In the genomic region with DNA sequence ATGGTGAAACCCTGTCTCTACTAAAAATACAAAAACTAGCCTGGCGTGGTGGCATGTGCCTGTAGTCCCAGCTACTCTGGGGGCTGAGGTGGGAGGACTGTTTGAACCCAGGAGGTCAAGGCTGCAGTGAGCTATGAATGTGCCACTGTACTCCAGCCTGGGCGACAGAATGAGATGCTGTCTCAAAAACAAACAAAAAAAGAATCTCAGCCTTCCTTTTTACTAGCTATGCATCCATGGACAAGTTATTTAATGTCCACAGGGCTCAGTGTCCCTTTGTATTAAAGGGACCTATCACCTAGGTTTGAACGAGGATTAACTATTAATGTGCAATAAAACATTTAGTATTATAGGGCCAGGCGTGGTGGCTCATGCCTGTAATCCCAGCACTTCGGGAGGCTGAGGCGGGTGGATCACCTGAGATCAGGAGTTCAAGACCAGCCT, we compare ENCODE assay signal across 7 cellular contexts. TPM values are rescaled to one million over a fixed set of nuclear protein-coding genes. Genes with fewer than 3 reads are reported as not detected.
DNase-seq lines count a peak whose midpoint lies in the region; ATAC-seq, FAIRE-seq and TF ChIP-seq lines count a peak whose summit lies in the region.
"Not testable (repeated sequence)": the region's sequence is repeated elsewhere in the genome, so short reads cannot be mapped to it uniquely, and the experiment has no call there.
"Had no signal": no experiment of that assay in that cellular context is flagged by ENCODE, and none has a peak within 500 bp of the region (broad histone marks: within the 10 kb centered on the region; RNA-seq: fewer than 3 reads in every experiment).

No MANE protein-coding gene starts in this region.

- H3K36me3 ChIP-seq in HepG2 (replicated peaks in 1 of 2; ENCODE audit: control insufficient read depth in 1 of 2, insufficient read depth in 2 of 2, low read length in 2 of 2); trophoblast cell (ENCODE audit: control insufficient read depth in 1 of 2, insufficient read depth in 2 of 2, low read length in 2 of 2); spleen: not testable (repeated sequence)

- not testable (repeated sequence) for H3K9me3 Mint-ChIP-seq in CD14-positive monocyte; T-helper 1 cell treated with Interleukin-12 subunit alpha and Interleukin-12 subunit beta and Interleukin-4 antibody, amounts not matched to agents 30 μg/mL and 1 μg/mL, for 36 hours

- H2BK120ac ChIP-seq in trophoblast cell (ENCODE audit: insufficient read depth, low read length, poor library complexity) = peak overlapping the region; percentile 22

- not testable (repeated sequence) for H2AK5ac ChIP-seq in trophoblast cell (ENCODE audit: low read length)

- BruUV-seq in HepG2 (replicated peaks; lab: Mats Ljungman, UMichigan) = not testable (repeated sequence)

- H3K27ac Mint-ChIP-seq in CD14-positive monocyte = peak overlapping the region; percentile 94 to 100 (median 99)
- peak overlapping the region; percentile 9 for H3K27ac Mint-ChIP-seq in T-helper 1 cell treated with Interleukin-12 subunit alpha and Interleukin-12 subunit beta and Interleukin-4 antibody, amounts not matched to agents 30 μg/mL and 1 μg/mL, for 36 hours

- H3K4me3 ChIP-seq in A549; HepG2 (replicated peaks in 1 of 3; ENCODE audit: insufficient read depth in 1 of 3, low read depth in 2 of 3, low read length in 3 of 3); trophoblast cell (ENCODE audit: low read depth, low read length); spleen: not testable (repeated sequence)

- intact Hi-C loops in CD14-positive monocyte (cut with micrococcal nuclease) = loop anchor here in 1 of 2 donors (5.0 kb wide), 1 partner anchor 37 kb away; the partner anchor contains the start of gene PLIN2
- intact Hi-C loops in HepG2 (cut with micrococcal nuclease; ENCODE audit: unreplicated experiment) = loop anchor here (1.0 to 2.0 kb wide), 3 partner anchors 10 to 115 kb away; partner anchors contain the start of gene RRAGA
- intact Hi-C loops in spleen (cut with DNase I; ENCODE audit: low total_unique reads) = not testable (repeated sequence)

- FAIRE-seq in A549 (lab: Jason Lieb, UNC) = not testable (repeated sequence)
- peak; percentile 74 for FAIRE-seq in HepG2 (lab: Jason Lieb, UNC)

- not testable (repeated sequence) for TF ChIP-seq CTCF in A549 (IDR thresholded peaks at IDR 0.05); CD14-positive monocyte (IDR thresholded peaks at IDR 0.05); HepG2 (CRISPR knock-in tag; IDR thresholded peaks at IDR 0.05); spleen (IDR thresholded peaks at IDR 0.05 in 8 of 11, conservative IDR thresholded peaks at IDR 0.05 in 3 of 11)

- not testable (repeated sequence) for H3K4me3 Mint-ChIP-seq in CD14-positive monocyte; T-helper 1 cell treated with Interleukin-12 subunit alpha and Interleukin-12 subunit beta and Interleukin-4 antibody, amounts not matched to agents 30 μg/mL and 1 μg/mL, for 36 hours

- peak overlapping the region; percentile 67 for H3K9ac ChIP-seq in HepG2 (ENCODE audit: insufficient read depth, low read depth, low read length)
- not testable (repeated sequence) for H3K9ac ChIP-seq in trophoblast cell (ENCODE audit: low read length)

- H4K8ac ChIP-seq in trophoblast cell (ENCODE audit: low read depth, low read length) = not testable (repeated sequence)

- H3K36me3 Mint-ChIP-seq in CD14-positive monocyte; T-helper 1 cell treated with Interleukin-12 subunit alpha and Interleukin-12 subunit beta and Interleukin-4 antibody, amounts not matched to agents 30 μg/mL and 1 μg/mL, for 36 hours (ENCODE audit: low read depth): not testable (repeated sequence)

- not testable (repeated sequence) for H3K27me3 ChIP-seq in HepG2 (ENCODE audit: control insufficient read depth in 1 of 2, insufficient read depth in 2 of 2, low read length in 2 of 2); trophoblast cell (ENCODE audit: insufficient read depth, low read length); spleen (replicated peaks in 1 of 7)

- H3K4me1 ChIP-seq in A549 (peaks cover 28% of the 10 kb centered on the region), HepG2 (ENCODE audit: insufficient read depth, low read length) (peaks cover 64% of the 10 kb centered on the region), spleen (peaks cover 0 to 26% (median 15%) of the 10 kb centered on the region in 6 donors)
- not testable (repeated sequence) for H3K4me1 ChIP-seq in trophoblast cell (ENCODE audit: control insufficient read depth in 1 of 2, insufficient read depth in 2 of 2, low read length in 2 of 2)

- not testable (repeated sequence) for TF ChIP-seq RAD21 in A549 (conservative IDR thresholded peaks at IDR 0.05 in 1 of 2, IDR thresholded peaks at IDR 0.05 in 1 of 2); HepG2 (CRISPR knock-in tag; IDR thresholded peaks at IDR 0.05)

- POLR2A ChIA-PET in A549 (lab: Yijun Ruan, JAX) = interaction anchor here (1.6 kb wide), 1 partner anchor 10 kb away, joined by 3 read pairs; no protein-coding TSS in a partner anchor
- POLR2A ChIA-PET in HepG2 (lab: Yijun Ruan, JAX) = interaction anchor here (1.0 to 4.9 kb wide), 7 partner anchors 9 to 115 kb away, joined by 3 to 33 read pairs (median 5); partner anchors contain the start of genes DENND4C and RRAGA

- H3K27me3 Mint-ChIP-seq in CD14-positive monocyte (ENCODE audit: low read depth in 3 of 3); T-helper 1 cell treated with Interleukin-12 subunit alpha and Interleukin-12 subunit beta and Interleukin-4 antibody, amounts not matched to agents 30 μg/mL and 1 μg/mL, for 36 hours (ENCODE audit: low read depth): not testable (repeated sequence)

- H2BK5ac ChIP-seq in trophoblast cell (ENCODE audit: low read depth, low read length, poor library complexity) = not testable (repeated sequence)

- H3K27ac ChIP-seq in A549 = peak overlapping the region; percentile 61 to 84
- peak overlapping the region; percentile 99 for H3K27ac ChIP-seq in HepG2 (ENCODE audit: extremely low read length, insufficient read depth, low read length)
- not testable (repeated sequence) for H3K27ac ChIP-seq in trophoblast cell (ENCODE audit: low read depth, low read length)
- peak overlapping the region in 1 of 8 donors; percentile 87 for H3K27ac ChIP-seq in spleen

- not testable (repeated sequence) for H3K4ac ChIP-seq in trophoblast cell (ENCODE audit: low read depth, low read length)

- not testable (repeated sequence) for H3K4me2 ChIP-seq in A549; trophoblast cell (ENCODE audit: low read length)
- peak overlapping the region; percentile 23; the same call in 1 of the 2 replicates for H3K4me2 ChIP-seq in HepG2 (ENCODE audit: low read depth, low read length)

- not testable (repeated sequence) for TF ChIP-seq EP300 in A549 (IDR thresholded peaks at IDR 0.05)
- TF ChIP-seq EP300 in HepG2 (IDR thresholded peaks at IDR 0.05; ENCODE audit: low read depth in 2 of 2, low read length in 2 of 2) (peak in 1 of 2 experiments; percentile 52; a peak in 2 of 4 replicates), HepG2 (CRISPR knock-in tag; IDR thresholded peaks at IDR 0.05; ENCODE audit: borderline replicate concordance) (peak; percentile 72)

- peak overlapping the region; percentile 49 for H2BK12ac ChIP-seq in trophoblast cell (ENCODE audit: low read length)

- CTCF ChIA-PET in A549 (lab: Yijun Ruan, JAX) = interaction anchor here (1.0 to 2.8 kb wide), 4 partner anchors 10 to 115 kb away, joined by 4 to 10 read pairs (median 6); partner anchors contain the start of gene RRAGA
- CTCF ChIA-PET in HepG2 (lab: Yijun Ruan, JAX; ENCODE audit: low intra/inter-chr PET ratio, low total read pairs) = not testable (repeated sequence)

- not testable (repeated sequence) for H3K79me1 ChIP-seq in trophoblast cell (ENCODE audit: low read length)

- H2AFZ ChIP-seq in HepG2 (ENCODE audit: low read length); trophoblast cell (ENCODE audit: insufficient read depth, low read length, poor library complexity): not testable (repeated sequence)

- H4K91ac ChIP-seq in trophoblast cell (ENCODE audit: low read depth, low read length) = peak overlapping the region; percentile 14

- H4K20me1 ChIP-seq in HepG2 (ENCODE audit: insufficient read depth, low read length) = not testable (repeated sequence)

- TF ChIP-seq POLR2A in A549 (IDR thresholded peaks at IDR 0.05; ENCODE audit: low read length); HepG2 (IDR thresholded peaks at IDR 0.05; ENCODE audit: insufficient read depth in 1 of 2, low read depth in 2 of 2, low read length in 2 of 2); spleen (IDR thresholded peaks at IDR 0.05): not testable (repeated sequence)

- not testable (repeated sequence) for H3K18ac ChIP-seq in trophoblast cell (ENCODE audit: low read length)

- not testable (repeated sequence) for H3K79me2 ChIP-seq in HepG2 (ENCODE audit: insufficient read depth, low read length); trophoblast cell (ENCODE audit: control insufficient read depth, insufficient read depth, low read length, poor library complexity)

- not testable (repeated sequence) for DNase-seq in A549 (ENCODE audit: low read depth in 1 of 2, low spot score in 1 of 2); CD14-positive monocyte (ENCODE audit: low spot score); trophoblast cell
- DNase-seq in HepG2 (ENCODE audit: low spot score) (peak; percentile 92), spleen (peak; percentile 14)

- H3K23ac ChIP-seq in trophoblast cell (ENCODE audit: low read length) = not testable (repeated sequence)

- peaks cover 55% of the 10 kb centered on the region for H3K4me1 Mint-ChIP-seq in CD14-positive monocyte
- peaks cover 20% of the 10 kb centered on the region for H3K4me1 Mint-ChIP-seq in T-helper 1 cell treated with Interleukin-12 subunit alpha and Interleukin-12 subunit beta and Interleukin-4 antibody, amounts not matched to agents 30 μg/mL and 1 μg/mL, for 36 hours (ENCODE audit: low read depth)

- in situ Hi-C loops in HepG2 (cut with HindIII; ENCODE audit: extremely low pct_ligation_motif_present, low pct_unique_long_range_greater_than_20kb) = not testable (repeated sequence)

- H3K9me3 ChIP-seq in A549; HepG2 (ENCODE audit: low read length); trophoblast cell (ENCODE audit: insufficient read depth, low read depth, low read length); spleen: not testable (repeated sequence)

- H3K14ac ChIP-seq in trophoblast cell (ENCODE audit: low read length) = not testable (repeated sequence)

- WGBS in A549 (ENCODE audit: missing lambda C conversion rate) = 88% methylated on average over 6 of the region's 6 CpGs
- WGBS in HepG2 (ENCODE audit: low lambda C conversion rate) = 28% methylated on average over 6 of the region's 6 CpGs
- WGBS in trophoblast cell (ENCODE audit: extremely low coverage, insufficient coverage, insufficient read length) = no CpG with 5 or more reads among the region's 6 CpGs
- 91 to 95% (median 94%) methylated on average over 6 of the region's 6 CpGs for WGBS in spleen, 5 donors

- not testable (repeated sequence) for H4K12ac ChIP-seq in trophoblast cell (ENCODE audit: low read depth, low read length)

- not testable (repeated sequence) for ATAC-seq in A549
- ATAC-seq in HepG2 = peak; percentile 71

RNA-seq across cellular contexts. Expression of gene PLIN2, which starts 36.8 kb away (rescaled TPM):
- 42.6 and 53.8 TPM in 2 replicates for polyA plus RNA-seq in A549 (2011; rRNA removed)
- 23.7 and 24.1 TPM in 2 replicates for polyA plus RNA-seq in A549 (2012; cell fraction: cytosol; rRNA removed)
- polyA plus RNA-seq in A549 (2012; cell fraction: nucleus; rRNA removed) = 14.7 and 16.1 TPM in 2 replicates
- 23.0 to 28.3 TPM (median 23.0 TPM) in 3 replicates for polyA plus RNA-seq in A549 (2017; fragmentation: RNase III; extraction: RNeasy Plus Mini Kit Qiagen cat#74134 plus additional on column Dnase treatment)
- 71.8 and 88.6 TPM in 2 replicates for polyA minus RNA-seq in A549 (2011; rRNA and poly(A)+ RNA removed)
- polyA plus RNA-seq in CD14-positive monocyte = 10 to 100 TPM; 72.1 to 72.5 TPM
- 173 and 246 TPM in 2 replicates for total RNA-seq in HepG2 (2016; rRNA removed; fragmentation: Illumina TruSeq; extraction: Trizol)
- total RNA-seq in HepG2 (2016; cell fraction: cytosol; rRNA removed; fragmentation: Illumina TruSeq; extraction: Trizol; ENCODE audit: low read depth) = 50.1 and 56.5 TPM in 2 replicates
- total RNA-seq in HepG2 (2016; cell fraction: insoluble cytoplasmic fraction; rRNA removed; fragmentation: Illumina TruSeq; extraction: Trizol) = 166 and 239 TPM in 2 replicates
- 84.9 and 96.5 TPM in 2 replicates for total RNA-seq in HepG2 (2016; cell fraction: membrane; rRNA removed; fragmentation: Illumina TruSeq; extraction: Trizol)
- 91.2 and 93.1 TPM in 2 replicates for total RNA-seq in HepG2 (2016; cell fraction: nucleus; rRNA removed; fragmentation: Illumina TruSeq; extraction: Trizol)
- polyA plus RNA-seq in HepG2 (2011; rRNA removed) = 822 and 951 TPM in 2 replicates
- polyA plus RNA-seq in HepG2 (2011; cell fraction: cytosol; rRNA removed) = 1,188 and 1,378 TPM in 2 replicates
- polyA plus RNA-seq in HepG2 (2011; cell fraction: nucleus; rRNA removed) = 444 and 605 TPM in 2 replicates
- 656 and 669 TPM in 2 replicates for polyA plus RNA-seq in HepG2 (2012)
- 43.1 and 46.9 TPM in 2 replicates for polyA plus RNA-seq in HepG2 (2016; cell fraction: cytosol; fragmentation: Illumina TruSeq; extraction: Trizol; ENCODE audit: low read depth)
- polyA plus RNA-seq in HepG2 (2016; cell fraction: insoluble cytoplasmic fraction; fragmentation: Illumina TruSeq; extraction: Trizol; ENCODE audit: low read depth) = 237 and 238 TPM in 2 replicates
- 58.7 and 59.1 TPM in 2 replicates for polyA plus RNA-seq in HepG2 (2016; cell fraction: membrane; fragmentation: Illumina TruSeq; extraction: Trizol; ENCODE audit: low read depth)
- polyA plus RNA-seq in HepG2 (2016; cell fraction: nucleus; fragmentation: Illumina TruSeq; extraction: Trizol; ENCODE audit: insufficient read depth, low read depth) = 110 and 124 TPM in 2 replicates
- polyA minus RNA-seq in HepG2 (2011; rRNA and poly(A)+ RNA removed; ENCODE audit: low replicate concordance) = 19.7 and 3,602 TPM in 2 replicates
- 634 and 723 TPM in 2 replicates for polyA minus RNA-seq in HepG2 (2011; cell fraction: cytosol; rRNA and poly(A)+ RNA removed)
- 230 and 413 TPM in 2 replicates for polyA minus RNA-seq in HepG2 (2011; cell fraction: nucleus; rRNA and poly(A)+ RNA removed)
- polyA plus RNA-seq in trophoblast cell (2013) = 188 and 192 TPM in 2 replicates
- total RNA-seq in spleen = 100 to 1,000 TPM in 1 of 7 donors, 10 to 100 TPM in 6; 46.2 to 105 (median 64.2) TPM
- 10 to 100 TPM; 18.4 to 47.5 (median 46.4) TPM for polyA plus RNA-seq in spleen
- total RNA-seq: A172 had no signal
